14 cellular contexts compared by ENCODE assay signal in genomic region chr17:73521376-73521775, GRCh38.
DNase-seq lines count a peak whose midpoint lies in the region; ATAC-seq and TF ChIP-seq lines count a peak whose summit lies in the region.
"Had no signal": no experiment of that assay in that cellular context is flagged by ENCODE, and none has a peak within 500 bp of the region (broad histone marks: within the 10 kb centered on the region; RNA-seq: fewer than 3 reads in every experiment).

No MANE protein-coding gene starts in this region.

- no peak overlapping the region for H2AFZ ChIP-seq in osteoblast (ENCODE audit: low read length)

- no peaks in the 10 kb centered on the region for H3K79me2 ChIP-seq in osteoblast (ENCODE audit: insufficient read depth, low read length)

- ATAC-seq in HG03442 (IDR thresholded peaks at IDR 0.05; ENCODE audit: unreplicated experiment) (no peak), GM18909 (IDR thresholded peaks at IDR 0.05; ENCODE audit: poor library complexity, unreplicated experiment) (no peak)
- ATAC-seq: HepG2, T-helper 17 cell had no signal

- H3K9me3 ChIP-seq in osteoblast (ENCODE audit: low read depth, low read length): no peaks in the 10 kb centered on the region

- H3K36me3 ChIP-seq in osteoblast (ENCODE audit: insufficient read depth, low read length): no peaks in the 10 kb centered on the region

- no peak overlapping the region for H3K27ac ChIP-seq in osteoblast (ENCODE audit: low read depth, low read length)
- H3K27ac ChIP-seq: C4-2B had no signal

- TF ChIP-seq CTCF in osteoblast (IDR thresholded peaks at IDR 0.05; ENCODE audit: extremely low read depth, low read depth, low read length): no peak

- H3K27me3 ChIP-seq in osteoblast (ENCODE audit: insufficient read depth, low read length): no peaks in the 10 kb centered on the region

- no peaks in the 10 kb centered on the region for H4K20me1 ChIP-seq in osteoblast (ENCODE audit: insufficient read depth, low read length)

- H3K4me2 ChIP-seq in osteoblast (ENCODE audit: insufficient read depth, low read length): no peak overlapping the region

- peak; percentile 34 for DNase-seq in NCI-H2196 (lab: John Stamatoyannopoulos, UW; ENCODE audit: unreplicated experiment)
- no peak for DNase-seq in NCI-H2196 treated with DMSO at 0.1 percent for 48 hours (lab: John Stamatoyannopoulos, UW; ENCODE audit: unreplicated experiment)
- DNase-seq in NCI-H2029 treated with DMSO at 0.1 percent for 48 hours (lab: John Stamatoyannopoulos, UW): peak; percentile 62
- peak; percentile 32 to 78 for DNase-seq in NCI-H524 (lab: John Stamatoyannopoulos, UW)
- DNase-seq in osteoblast (ENCODE audit: insufficient read length, low spot score, missing footprints): peak; percentile 65
- DNase-seq: DMS 273 treated with DMSO at 0.1 percent for 48 hours, H7, KG1, RPMI8226, T-helper 17 cell had no signal

- no peak overlapping the region for H3K4me3 ChIP-seq in osteoblast (ENCODE audit: insufficient read depth, low read length)

- no peaks in the 10 kb centered on the region for H3K4me1 ChIP-seq in osteoblast (ENCODE audit: insufficient read depth, low read length)
